24 cellular contexts compared by ENCODE assay signal in genomic region chr12:84411031-84411430, GRCh38.
"Had no signal": no experiment of that assay in that cellular context is flagged by ENCODE, and none has a peak within 500 bp of the region (broad histone marks: within the 10 kb centered on the region; RNA-seq: fewer than 3 reads in every experiment).

No MANE protein-coding gene starts in this region.

- ATAC-seq: foreskin keratinocyte; left colon; left ventricle myocardium superior; natural killer cell treated with Interleukin-12 subunit alpha and Interleukin-12 subunit beta and Interleukin-15 and Interleukin-18, amount 100 ng/mL, for 72 hours; pancreas had no signal

- H3K4me1 ChIP-seq: esophagus squamous epithelium, foreskin keratinocyte, neural progenitor cell, pancreas, prostate gland, sigmoid colon, stomach, transverse colon had no signal

- H3K27me3 ChIP-seq: esophagus squamous epithelium, foreskin keratinocyte, hepatocyte, neural progenitor cell, pancreas, sigmoid colon, stomach, transverse colon had no signal

- H2AFZ ChIP-seq: hepatocyte, neural progenitor cell had no signal

- H3K36me3 ChIP-seq: esophagus squamous epithelium, neural progenitor cell, pancreas, prostate gland, sigmoid colon, stomach, thoracic aorta, transverse colon had no signal

- DNase-seq: dermis blood vessel endothelial cell; esophagus squamous epithelium; foreskin keratinocyte; head of caudate nucleus; kidney; left colon; left ventricle myocardium superior; mesenchymal stem cell; midbrain; nucleus accumbens; pancreas; sigmoid colon; stimulated activated CD4-positive, alpha-beta T cell treated with anti-CD3 and anti-CD28 coated beads, Interleukin-12 subunit alpha, Interleukin-12 subunit beta, amount 100 ng/mL, for 4 hours; stimulated activated naive CD4-positive, alpha-beta T cell; stomach; substantia nigra; transverse colon had no signal

- H3K9ac ChIP-seq: neural progenitor cell had no signal

- H3K27ac ChIP-seq: esophagus squamous epithelium, foreskin keratinocyte, hepatocyte, neural progenitor cell, pancreas, prostate gland, sigmoid colon, skin epidermis, stomach, thoracic aorta, transverse colon had no signal

- H3K4me2 ChIP-seq: hepatocyte, neural progenitor cell had no signal

- H3K9me3 ChIP-seq: esophagus squamous epithelium, pancreas, prostate gland, sigmoid colon, stomach, thoracic aorta, transverse colon had no signal

- H3K4me3 ChIP-seq: esophagus squamous epithelium, hepatocyte, lung, neural progenitor cell, pancreas, prostate gland, sigmoid colon, skin epidermis, stomach, thoracic aorta, transverse colon had no signal

- H3K79me2 ChIP-seq: hepatocyte had no signal
